In genomic region chr2:36597532-36598377, GRCh38 we compare ENCODE assay signal across 1 cellular context.
TF ChIP-seq lines count a peak whose summit lies in the region.

Gene FEZ2, minus strand, starts transcription at chr2:36598168. Its CDS starts 26 bp downstream, at chr2:36598142.

TF ChIP-seq in GM12878, 131 proteins besides CTCF, POLR2A, EP300 and RAD21 (continued from another document):
- peak; percentile 69; the same call in 1 of the 2 replicates for TF ChIP-seq POLR2AphosphoS5 (IDR thresholded peaks at IDR 0.05; ENCODE audit: low read length)
TF ChIP-seq in GM12878: peak in this region for 12.
